22 cellular contexts compared by ENCODE assay signal in genomic region chr2:168884990-168885389, GRCh38. TPM values are rescaled to one million over a fixed set of nuclear protein-coding genes. Genes with fewer than 3 reads are reported as not detected.
DNase-seq lines count a peak whose midpoint lies in the region; ATAC-seq and TF ChIP-seq lines count a peak whose summit lies in the region.
"Had no signal": no experiment of that assay in that cellular context is flagged by ENCODE, and none has a peak within 500 bp of the region (broad histone marks: within the 10 kb centered on the region; RNA-seq: fewer than 3 reads in every experiment).

No MANE protein-coding gene starts in this region.

- no peak for TF ChIP-seq POLR2A in HCT116 (IDR thresholded peaks at IDR 0.05; ENCODE audit: borderline replicate concordance, extremely low read depth, insufficient read depth, insufficient read length)

- H3K9me3 ChIP-seq in SK-N-SH (no peaks in the 10 kb centered on the region), HCT116 (ENCODE audit: control insufficient read depth in 1 of 2, insufficient read depth in 1 of 2, low read depth in 1 of 2, low read length in 2 of 2) (no peaks in the 10 kb centered on the region)
- H3K9me3 ChIP-seq: lower lobe of right lung, spleen, upper lobe of right lung had no signal

- H3K27me3 Mint-ChIP-seq in activated T-helper 2 cell treated with anti-CD3 and anti-CD28 coated beads, Interferon-gamma antibody, Interleukin-2, Interleukin-4, amounts not matched to agents 10 μg/mL and 5 μg/mL and 100 μg/mL, durations not matched to agents 14 hours and 24 hours and 36 hours (ENCODE audit: low read depth) = no peaks in the 10 kb centered on the region
- H3K27me3 Mint-ChIP-seq: naive thymus-derived CD4-positive, alpha-beta T cell had no signal

- peaks cover 46% of the 10 kb centered on the region for H3K79me2 ChIP-seq in SK-N-SH (ENCODE audit: insufficient read depth)
- H3K79me2 ChIP-seq in HCT116 (ENCODE audit: insufficient read depth, low read length) = peaks cover 40% of the 10 kb centered on the region

- H3K9ac ChIP-seq in SK-N-SH (no peak overlapping the region), HCT116 (ENCODE audit: low read length) (no peak overlapping the region)

- no peak for TF ChIP-seq EP300 in SK-N-SH (IDR thresholded peaks at IDR 0.05; ENCODE audit: borderline replicate concordance in 1 of 2, low read depth in 1 of 2, low read length in 1 of 2)

- no peak for TF ChIP-seq CTCF in SK-N-SH (IDR thresholded peaks at IDR 0.05)
- no peak for TF ChIP-seq CTCF in HCT116 (IDR thresholded peaks at IDR 0.05 in 2 of 3, conservative IDR thresholded peaks at IDR 0.05 in 1 of 3; ENCODE audit: borderline replicate concordance in 1 of 3, insufficient read depth in 1 of 3, low read depth in 2 of 3, low read length in 2 of 3)

- DNase-seq in SK-N-SH (no peak), HCT116 (ENCODE audit: low read depth, low spot score) (no peak), amniotic epithelial cell (ENCODE audit: low read depth) (peak; percentile 32), kidney glomerular epithelial cell (lab: John Stamatoyannopoulos, UW) (peak; percentile 33), CD1c-positive myeloid dendritic cell (ENCODE audit: extremely low spot score) (no peak)
- no peak for DNase-seq in activated T-helper 2 cell treated with anti-CD3 and anti-CD28 coated beads, Interferon-gamma antibody, Interleukin-2, Interleukin-4, amounts not matched to agents 10 μg/mL and 5 μg/mL and 100 μg/mL, durations not matched to agents 14 hours and 24 hours and 36 hours (ENCODE audit: low spot score)
- DNase-seq: amniotic stem cell; DMS53; endodermal cell; foreskin melanocyte; lower lobe of right lung; naive thymus-derived CD4-positive, alpha-beta T cell; spleen; stimulated activated naive CD4-positive, alpha-beta T cell; upper lobe of right lung had no signal

- H3K27me3 ChIP-seq in SK-N-SH (ENCODE audit: insufficient read depth) = no peaks in the 10 kb centered on the region
- no peaks in the 10 kb centered on the region for H3K27me3 ChIP-seq in HCT116 (ENCODE audit: insufficient read depth, low read length)
- H3K27me3 ChIP-seq: spleen, upper lobe of right lung had no signal

- peaks cover 34% of the 10 kb centered on the region for H3K4me1 Mint-ChIP-seq in activated T-helper 2 cell treated with anti-CD3 and anti-CD28 coated beads, Interferon-gamma antibody, Interleukin-2, Interleukin-4, amounts not matched to agents 10 μg/mL and 5 μg/mL and 100 μg/mL, durations not matched to agents 14 hours and 24 hours and 36 hours (ENCODE audit: low read depth)

- no peak overlapping the region for H2AFZ ChIP-seq in SK-N-SH (ENCODE audit: low read depth)
- no peak overlapping the region for H2AFZ ChIP-seq in HCT116 (ENCODE audit: low read depth, low read length, poor library complexity, severe bottlenecking)

- H3K27ac Mint-ChIP-seq in activated T-helper 2 cell treated with anti-CD3 and anti-CD28 coated beads, Interferon-gamma antibody, Interleukin-2, Interleukin-4, amounts not matched to agents 10 μg/mL and 5 μg/mL and 100 μg/mL, durations not matched to agents 14 hours and 24 hours and 36 hours = no peak overlapping the region
- H3K27ac Mint-ChIP-seq: activated T-helper 1 cell treated with anti-CD3 and anti-CD28 coated beads, Interleukin-12 subunit alpha, Interleukin-12 subunit beta, Interleukin-2, Interleukin-4 antibody, amounts not matched to agents 30 ng/mL and 10 ng/mL and 1 ng/mL, durations not matched to agents 14 hours and 24 hours and 36 hours; endodermal cell; naive thymus-derived CD4-positive, alpha-beta T cell had no signal

- H4K20me1 ChIP-seq in SK-N-SH (ENCODE audit: insufficient read depth) (no peaks in the 10 kb centered on the region), HCT116 (ENCODE audit: insufficient read depth) (no peaks in the 10 kb centered on the region)

- H3K36me3 Mint-ChIP-seq in activated T-helper 2 cell treated with anti-CD3 and anti-CD28 coated beads, Interferon-gamma antibody, Interleukin-2, Interleukin-4, amounts not matched to agents 10 μg/mL and 5 μg/mL and 100 μg/mL, durations not matched to agents 14 hours and 24 hours and 36 hours (ENCODE audit: low read depth) = peaks cover 50% of the 10 kb centered on the region

- no peaks in the 10 kb centered on the region for H3K9me2 ChIP-seq in SK-N-SH
- no peaks in the 10 kb centered on the region for H3K9me2 ChIP-seq in HCT116 (ENCODE audit: insufficient read depth)

- no TSS peak for BruUV-seq in HCT116 (replicated peaks; lab: Mats Ljungman, UMichigan)

- ATAC-seq in SK-N-SH treated with all-trans-retinoic acid at 6 μM for 48 hours (no peak; the same call in 2 of the 3 replicates), HCT116 (no peak), HG03045 (IDR thresholded peaks at IDR 0.05; ENCODE audit: unreplicated experiment) (no peak)
- ATAC-seq: lower lobe of right lung; naive thymus-derived CD4-positive, alpha-beta T cell; upper lobe of right lung had no signal

- H3K4me2 ChIP-seq in SK-N-SH (no peak overlapping the region), HCT116 (ENCODE audit: low read length) (no peak overlapping the region)

- CTCF ChIA-PET in SK-N-SH (lab: Yijun Ruan, JAX) (no interaction called here), HCT116 (lab: Charles Lee) (no interaction called here)

- H3F3A ChIP-seq in SK-N-SH (replicated peaks; ENCODE audit: insufficient read depth) = no peaks in the 10 kb centered on the region

- POLR2A ChIA-PET in SK-N-SH (lab: Yijun Ruan, JAX) = no interaction called here
- POLR2A ChIA-PET in HCT116 (lab: Charles Lee) = no interaction called here

- intact Hi-C loops in HCT116 (cut with micrococcal nuclease) = no loop called here
- intact Hi-C loops in activated T-helper 2 cell treated with anti-CD3 and anti-CD28 coated beads, Interferon-gamma antibody, Interleukin-2, Interleukin-4, amounts not matched to agents 10 μg/mL and 5 μg/mL and 100 μg/mL, durations not matched to agents 14 hours and 24 hours and 36 hours (cut with micrococcal nuclease) = no loop called here

- peaks cover 6% of the 10 kb centered on the region in 2 experiments; a peak in 2 of 4 replicates for H3K4me1 ChIP-seq in SK-N-SH (ENCODE audit: control insufficient read depth in 1 of 2, insufficient read depth in 2 of 2, low read depth in 1 of 2, low read length in 1 of 2)
- peaks cover 4 to 5% of the 10 kb centered on the region in 2 experiments; a peak in 3 of 4 replicates for H3K4me1 ChIP-seq in HCT116 (ENCODE audit: control insufficient read depth in 1 of 2, insufficient read depth in 2 of 2, low read length in 2 of 2)

- H3K9me3 Mint-ChIP-seq in activated T-helper 2 cell treated with anti-CD3 and anti-CD28 coated beads, Interferon-gamma antibody, Interleukin-2, Interleukin-4, amounts not matched to agents 10 μg/mL and 5 μg/mL and 100 μg/mL, durations not matched to agents 14 hours and 24 hours and 36 hours = no peaks in the 10 kb centered on the region
- H3K9me3 Mint-ChIP-seq: activated T-helper 1 cell treated with anti-CD3 and anti-CD28 coated beads, Interleukin-12 subunit alpha, Interleukin-12 subunit beta, Interleukin-2, Interleukin-4 antibody, amounts not matched to agents 30 ng/mL and 10 ng/mL and 1 ng/mL, durations not matched to agents 14 hours and 24 hours and 36 hours; CD14-positive monocyte; endodermal cell; naive thymus-derived CD4-positive, alpha-beta T cell had no signal

- RAD21 ChIA-PET in HCT116 (lab: Charles Lee; ENCODE audit: low non-redundant PET in 1 of 2, low total read pairs in 2 of 2, uncharacterized antibody in 2 of 2, unreplicated experiment in 2 of 2) = no interaction called here

- H3K27ac ChIP-seq in SK-N-SH (ENCODE audit: low read depth in 2 of 2, low read length in 1 of 2) (no peak overlapping the region), HCT116 (ENCODE audit: low read depth, low read length) (no peak overlapping the region)
- H3K27ac ChIP-seq: lower lobe of right lung, SK-N-MC, spleen, upper lobe of right lung had no signal

- WGBS in SK-N-SH (ENCODE audit: low lambda C conversion rate) = 100% methylated on average over 1 of the region's 1 CpG

- H3K4me3 ChIP-seq in SK-N-SH (ENCODE audit: low read depth in 2 of 2, low read length in 1 of 2) = no peak overlapping the region
- no peak overlapping the region for H3K4me3 ChIP-seq in HCT116 (replicated peaks in 1 of 2; ENCODE audit: low read depth in 1 of 2, low read length in 2 of 2)
- H3K4me3 ChIP-seq: lower lobe of right lung, SK-N-MC, spleen, upper lobe of right lung had no signal

- peaks cover 0 to 2% of the 10 kb centered on the region in 2 experiments for H3K36me3 ChIP-seq in SK-N-SH (replicated peaks in 1 of 2; ENCODE audit: control insufficient read depth in 1 of 2, insufficient read depth in 2 of 2, low read length in 1 of 2)
- peaks cover 9 to 13% of the 10 kb centered on the region in 2 experiments for H3K36me3 ChIP-seq in HCT116 (ENCODE audit: control insufficient read depth in 1 of 2, insufficient read depth in 2 of 2, low read length in 2 of 2)
- H3K36me3 ChIP-seq: lower lobe of right lung, upper lobe of right lung had no signal

- TF ChIP-seq RAD21 in SK-N-SH (IDR thresholded peaks at IDR 0.05; ENCODE audit: low read length) = no peak
- TF ChIP-seq RAD21 in HCT116 (IDR thresholded peaks at IDR 0.05; ENCODE audit: low read depth) = 0 out of 2 replicates have a peak, but pooled peaks have one; percentile 10

- no peak overlapping the region for H3K4me3 Mint-ChIP-seq in activated T-helper 2 cell treated with anti-CD3 and anti-CD28 coated beads, Interferon-gamma antibody, Interleukin-2, Interleukin-4, amounts not matched to agents 10 μg/mL and 5 μg/mL and 100 μg/mL, durations not matched to agents 14 hours and 24 hours and 36 hours (ENCODE audit: low read depth)
- H3K4me3 Mint-ChIP-seq: activated T-helper 1 cell treated with anti-CD3 and anti-CD28 coated beads, Interleukin-12 subunit alpha, Interleukin-12 subunit beta, Interleukin-2, Interleukin-4 antibody, amounts not matched to agents 30 ng/mL and 10 ng/mL and 1 ng/mL, durations not matched to agents 14 hours and 24 hours and 36 hours; CD14-positive monocyte; endodermal cell; naive thymus-derived CD4-positive, alpha-beta T cell had no signal

TF ChIP-seq in SK-N-SH treated with all-trans-retinoic acid at 6 μM for 48 hours, 23 proteins besides CTCF, POLR2A, EP300 and RAD21 (continues in another document):
- no peak for TF ChIP-seq ZFP3 (CRISPR knock-in tag; IDR thresholded peaks at IDR 0.05)

RNA-seq across cellular contexts. Expression of gene SPC25, which starts 5.2 kb away (rescaled TPM):
- 4.8 TPM in 2 replicates for polyA plus RNA-seq in SK-N-SH (2012; rRNA removed)
- 6.9 and 9.4 TPM in 2 replicates for polyA plus RNA-seq in SK-N-SH (2012; cell fraction: cytosol; rRNA removed)
- 0.90 and 1.2 TPM in 2 replicates for polyA plus RNA-seq in SK-N-SH (2012; cell fraction: nucleus; rRNA removed)
- 29.8 TPM for total RNA-seq in HCT116 (2021; ENCODE audit: unreplicated experiment)
- 14.0 and 21.2 TPM in 2 replicates for polyA plus RNA-seq in HCT116 (2012)
- total RNA-seq in activated T-helper 2 cell treated with anti-CD3 and anti-CD28 coated beads, Interferon-gamma antibody, Interleukin-2, Interleukin-4, amounts not matched to agents 10 μg/mL and 5 μg/mL and 100 μg/mL, durations not matched to agents 14 hours and 24 hours and 36 hours = 18.4 and 18.5 TPM in 2 replicates
- polyA plus RNA-seq: CD14-positive monocyte; naive thymus-derived CD4-positive, alpha-beta T cell had no signal

RNA-seq across cellular contexts. Expression of gene G6PC2, which starts 16.1 kb away (rescaled TPM):
- polyA plus RNA-seq in SK-N-SH (2012; rRNA removed) = not detected in 2 replicates
- not detected in 2 replicates for polyA plus RNA-seq in SK-N-SH (2012; cell fraction: cytosol; rRNA removed)
- not detected in 2 replicates for polyA plus RNA-seq in SK-N-SH (2012; cell fraction: nucleus; rRNA removed)
- not detected for total RNA-seq in HCT116 (2021; ENCODE audit: unreplicated experiment)
- not detected in 2 replicates for polyA plus RNA-seq in HCT116 (2012)
- not detected in 2 replicates for total RNA-seq in activated T-helper 2 cell treated with anti-CD3 and anti-CD28 coated beads, Interferon-gamma antibody, Interleukin-2, Interleukin-4, amounts not matched to agents 10 μg/mL and 5 μg/mL and 100 μg/mL, durations not matched to agents 14 hours and 24 hours and 36 hours
- total RNA-seq: activated T-helper 1 cell treated with anti-CD3 and anti-CD28 coated beads, Interleukin-12 subunit alpha, Interleukin-12 subunit beta, Interleukin-2, Interleukin-4 antibody, amounts not matched to agents 30 ng/mL and 10 ng/mL and 1 ng/mL, durations not matched to agents 14 hours and 24 hours and 36 hours; cerebellum; endodermal cell; lower lobe of right lung; naive thymus-derived CD4-positive, alpha-beta T cell; NCI-H460; spleen; upper lobe of right lung had no signal
- polyA plus RNA-seq: CD14-positive monocyte; naive thymus-derived CD4-positive, alpha-beta T cell; spleen had no signal

Comparison
In these comparisons a context has a peak if more than half of its experiments do, and no peak if none do; other contexts are left out.
1. DNase-seq: peak in amniotic epithelial cell (single experiment) and kidney glomerular epithelial cell (single experiment); none in SK-N-SH (single experiment), HCT116 (single experiment), CD1c-positive myeloid dendritic cell (single experiment) and activated T-helper 2 cell treated with anti-CD3 and anti-CD28 coated beads, Interferon-gamma antibody, Interleukin-2, Interleukin-4, amounts not matched to agents 10 μg/mL and 5 μg/mL and 100 μg/mL, durations not matched to agents 14 hours and 24 hours and 36 hours (single experiment).